In genomic region chr11:66841861-66842260, GRCh38 we compare ENCODE assay signal across 8 cellular contexts. TPM values are rescaled to one million over a fixed set of nuclear protein-coding genes. Genes with fewer than 3 reads are reported as not detected.
DNase-seq lines count a peak whose midpoint lies in the region; ATAC-seq and TF ChIP-seq lines count a peak whose summit lies in the region.

No MANE protein-coding gene starts in this region.

- TF ChIP-seq CTCF in right atrium auricular region (IDR thresholded peaks at IDR 0.05), result no peak
- no peak for TF ChIP-seq CTCF in astrocyte of the cerebellum (IDR thresholded peaks at IDR 0.05; ENCODE audit: low read depth, low read length, missing control alignments)

- ATAC-seq in memory B cell (ENCODE audit: low read depth), result no peak
- ATAC-seq in GM18520 (IDR thresholded peaks at IDR 0.05; ENCODE audit: unreplicated experiment), result no peak

- peak; percentile 57 for DNase-seq in cardiac septum (ENCODE audit: low spot score)
- DNase-seq in right atrium auricular region (ENCODE audit: low spot score), result no peak
- no peak for DNase-seq in astrocyte of the cerebellum (ENCODE audit: low read depth)
- no peak for DNase-seq in memory B cell (ENCODE audit: low spot score in 2 of 2)
- no peak for DNase-seq in H4 (ENCODE audit: low spot score)
- DNase-seq in nucleus accumbens (lab: John Stamatoyannopoulos, UW), result no peak

- no peaks in the 10 kb centered on the region for H3K27me3 ChIP-seq in right atrium auricular region

- H3K27ac Mint-ChIP-seq in memory B cell, result peak overlapping the region; percentile 95

- intact Hi-C loops in cardiac septum (cut with DNase I), result no loop called here

- H3K4me3 ChIP-seq in right atrium auricular region (peak overlapping the region in 1 of 2 donors; percentile 91), astrocyte of the cerebellum (ENCODE audit: low read depth, low read length) (peak overlapping the region; percentile 98), urinary bladder (ENCODE audit: low read depth, low read length) (peak overlapping the region; percentile 98)

- H3K4me1 Mint-ChIP-seq in memory B cell, result peaks cover 30% of the 10 kb centered on the region

- H3K27ac ChIP-seq in right atrium auricular region, result peak overlapping the region in 1 of 2 donors; percentile 95
- no peak overlapping the region for H3K27ac ChIP-seq in urinary bladder (ENCODE audit: low read depth)

- 88% methylated on average over 7 of the region's 7 CpGs for WGBS in urinary bladder

- H3K9me3 ChIP-seq in right atrium auricular region, result no peaks in the 10 kb centered on the region

- H3K4me1 ChIP-seq in right atrium auricular region (peaks cover 0 to 39% of the 10 kb centered on the region in 2 donors), urinary bladder (ENCODE audit: insufficient read depth) (peaks cover 3% of the 10 kb centered on the region)

- peaks cover 4% of the 10 kb centered on the region for H3K36me3 Mint-ChIP-seq in memory B cell

- no peaks in the 10 kb centered on the region for H3K27me3 Mint-ChIP-seq in memory B cell

- H3K9me3 Mint-ChIP-seq in memory B cell, result no peaks in the 10 kb centered on the region

- H3K36me3 ChIP-seq in right atrium auricular region (peaks cover 20% of the 10 kb centered on the region), urinary bladder (ENCODE audit: insufficient read depth) (no peaks in the 10 kb centered on the region)

- H3K4me3 Mint-ChIP-seq in memory B cell, result peak overlapping the region; percentile 90

- in situ Hi-C loops in astrocyte of the cerebellum (cut with HindIII; ENCODE audit: low sequenced_read_pairs), result no loop called here

RNA-seq across cellular contexts. Expression of gene RCE1, which starts 1.4 kb away (rescaled TPM):
- total RNA-seq in cardiac septum (5.7 TPM), right atrium auricular region (1 to 10 TPM; 6.4 to 8.1 TPM), urinary bladder (12.2 TPM)
- 18.7 TPM for polyA plus RNA-seq in urinary bladder
- total RNA-seq in H4 (2014; rRNA removed; shearing (Covaris generic)), result 23.5 and 27.5 TPM in 2 replicates

RNA-seq across cellular contexts. Expression of gene LRFN4, which starts 15.0 kb away (rescaled TPM):
- total RNA-seq in cardiac septum, result 24.5 TPM
- total RNA-seq in right atrium auricular region, result 10 to 100 TPM in 1 of 2 donors, 1 to 10 TPM in 1; 8.6 to 13.2 TPM
- total RNA-seq in urinary bladder, result 3.7 TPM
- polyA plus RNA-seq in urinary bladder, result 19.1 TPM
- 4.7 and 12.4 TPM in 2 replicates for total RNA-seq in H4 (2014; rRNA removed; shearing (Covaris generic))
